11 cellular contexts compared by ENCODE assay signal in genomic region chr11:128518493-128519207, GRCh38.
DNase-seq lines count a peak whose midpoint lies in the region; TF ChIP-seq lines count a peak whose summit lies in the region.
"Had no signal": no experiment of that assay in that cellular context is flagged by ENCODE, and none has a peak within 500 bp of the region (broad histone marks: within the 10 kb centered on the region; RNA-seq: fewer than 3 reads in every experiment).

No MANE protein-coding gene starts in this region.

- no peak overlapping the region for H2BK20ac ChIP-seq in H9 (ENCODE audit: low read depth, low read length, poor library complexity, severe bottlenecking)

- H3K27ac ChIP-seq in PC-9: no peak overlapping the region
- H3K27ac ChIP-seq in esophagus (ENCODE audit: low read depth in 2 of 2, low read length in 1 of 2): peak overlapping the region; percentile 30 to 34
- peak overlapping the region; percentile 42 for H3K27ac ChIP-seq in skeletal muscle tissue (ENCODE audit: low read depth, low read length)
- no peak overlapping the region for H3K27ac ChIP-seq in H9 (ENCODE audit: insufficient read length, low read depth, low read length)
- H3K27ac ChIP-seq: 22Rv1 had no signal

- no peak overlapping the region for H3K18ac ChIP-seq in H9 (ENCODE audit: insufficient read length, low read depth, low read length)

- H2AFZ ChIP-seq in PC-9 (no peak overlapping the region), H9 (ENCODE audit: low read length) (no peak overlapping the region)

- DNase-seq in DMS53 (lab: John Stamatoyannopoulos, UW) (peak; percentile 15), DMS53 treated with DMSO at 0.1 percent for 48 hours (lab: John Stamatoyannopoulos, UW; ENCODE audit: unreplicated experiment) (no peak), PC-9 (no peak), middle frontal gyrus (ENCODE audit: extremely low spot score, low spot score) (no peak), H9 (no peak)
- DNase-seq in activated CD8-positive, alpha-beta memory T cell treated with anti-CD3 and anti-CD28 coated beads, Interleukin-2, amount 50 U/mL, for 4 hours: no peak
- DNase-seq: effector CD4-positive, alpha-beta T cell; stimulated activated CD4-positive, alpha-beta T cell treated with anti-CD3 and anti-CD28 coated beads, Interleukin-2, amount 100 ng/mL, for 24 hours had no signal

- BruUV-seq in PC-9 (replicated peaks; lab: Mats Ljungman, UMichigan): no TSS peak

- H4K5ac ChIP-seq in H9 (ENCODE audit: insufficient read length, low read depth, low read length): no peak overlapping the region

- H3K9me3 Mint-ChIP-seq in H9: no peaks in the 10 kb centered on the region

- H3K4me1 Mint-ChIP-seq in H9: peaks cover 41 to 45% of the 10 kb centered on the region in 2 experiments

- H3K4me3 ChIP-seq in PC-9 (no peak overlapping the region), esophagus (ENCODE audit: low read depth in 1 of 2, low read length in 2 of 2) (peak overlapping the region; percentile 21 to 42), skeletal muscle tissue (ENCODE audit: low read length in 3 of 3) (peak overlapping the region; percentile 15 to 84 (median 41))

- no peaks in the 10 kb centered on the region for H3K36me3 Mint-ChIP-seq in H9 (ENCODE audit: insufficient read depth in 1 of 3, low read depth in 3 of 3)

- no peak overlapping the region for H3K27ac Mint-ChIP-seq in H9

- 54 to 57% methylated on average over 7 of the region's 7 CpGs for WGBS in esophagus, 2 donors
- no CpG with 5 or more reads among the region's 7 CpGs for WGBS in H9 (ENCODE audit: extremely low coverage, insufficient read length, low lambda C conversion rate)

- POLR2A ChIA-PET in PC-9 (lab: Charles Lee; ENCODE audit: unreplicated experiment): interaction anchor here (0.6 kb wide), 1 partner anchor 167 kb away, joined by 18 read pairs; no protein-coding TSS in a partner anchor

- H4K8ac ChIP-seq in H9 (replicated peaks; ENCODE audit: insufficient read length, low read depth, low read length): no peak overlapping the region

- H3K27me3 ChIP-seq in PC-9 (ENCODE audit: insufficient read depth, low read depth): no peaks in the 10 kb centered on the region
- no peaks in the 10 kb centered on the region for H3K27me3 ChIP-seq in esophagus (ENCODE audit: control insufficient read depth in 1 of 2, insufficient read depth in 2 of 2, low read length in 2 of 2)
- no peaks in the 10 kb centered on the region for H3K27me3 ChIP-seq in skeletal muscle tissue (ENCODE audit: control insufficient read depth in 3 of 3, insufficient read depth in 3 of 3, low read length in 3 of 3)
- peaks cover 3% of the 10 kb centered on the region; the same call in 1 of the 2 replicates for H3K27me3 ChIP-seq in H9 (ENCODE audit: insufficient read depth, low read length)

- H3K4me1 ChIP-seq in PC-9 (replicated peaks; ENCODE audit: insufficient read depth): peaks cover 47% of the 10 kb centered on the region
- H3K4me1 ChIP-seq in esophagus (ENCODE audit: control insufficient read depth in 2 of 2, insufficient read depth in 2 of 2, low read length in 1 of 2): no peaks in the 10 kb centered on the region
- H3K4me1 ChIP-seq in skeletal muscle tissue (ENCODE audit: control insufficient read depth in 3 of 3, insufficient read depth in 3 of 3, low read length in 3 of 3): peaks cover 19 to 41% (median 19%) of the 10 kb centered on the region in 3 donors
- H3K4me1 ChIP-seq in H9 (ENCODE audit: insufficient read depth, low read length): peaks cover 6% of the 10 kb centered on the region; the same call in 1 of the 2 replicates

- H3K9me3 ChIP-seq in PC-9 (ENCODE audit: insufficient read depth, low read depth) (no peaks in the 10 kb centered on the region), esophagus (ENCODE audit: control insufficient read depth in 2 of 2, insufficient read depth in 1 of 2, low read depth in 1 of 2, low read length in 1 of 2) (no peaks in the 10 kb centered on the region), skeletal muscle tissue (ENCODE audit: control insufficient read depth in 3 of 3, low read length in 3 of 3) (no peaks in the 10 kb centered on the region), H9 (ENCODE audit: control insufficient read depth, low read depth, low read length) (no peaks in the 10 kb centered on the region)

- H3K36me3 ChIP-seq in PC-9 (ENCODE audit: low read depth): no peaks in the 10 kb centered on the region
- H3K36me3 ChIP-seq in esophagus (ENCODE audit: control insufficient read depth in 2 of 2, insufficient read depth in 2 of 2, low read length in 1 of 2): no peaks in the 10 kb centered on the region
- no peaks in the 10 kb centered on the region for H3K36me3 ChIP-seq in skeletal muscle tissue (ENCODE audit: control insufficient read depth in 3 of 3, insufficient read depth in 3 of 3, low read length in 3 of 3)

- H3K14ac ChIP-seq in H9 (ENCODE audit: insufficient read depth, low read length): no peak overlapping the region

- H2BK5ac ChIP-seq in H9 (ENCODE audit: insufficient read length, low read length): no peak overlapping the region

- H2BK15ac ChIP-seq in H9 (ENCODE audit: low read depth, low read length): no peak overlapping the region

- intact Hi-C loops in PC-9 (cut with micrococcal nuclease; ENCODE audit: unreplicated experiment): no loop called here

- H3K4me2 ChIP-seq in PC-9 (peak overlapping the region; percentile 86), H9 (ENCODE audit: insufficient read depth, insufficient read length, low read length) (no peak overlapping the region)

- H2AK5ac ChIP-seq in H9 (ENCODE audit: insufficient read length, low read length): no peak overlapping the region

- no peak overlapping the region for H2BK120ac ChIP-seq in H9 (ENCODE audit: low read depth, low read length, poor library complexity, severe bottlenecking)

- no peak overlapping the region for H3T11ph ChIP-seq in H9 (ENCODE audit: low read length)

- H3F3A ChIP-seq in PC-9 (ENCODE audit: insufficient read depth, low read depth): peaks cover 8% of the 10 kb centered on the region

- H4K20me1 ChIP-seq in PC-9 (ENCODE audit: insufficient read depth): no peaks in the 10 kb centered on the region; the same call in 1 of the 2 replicates
- no peaks in the 10 kb centered on the region for H4K20me1 ChIP-seq in H9 (ENCODE audit: control insufficient read depth, insufficient read depth, insufficient read length)

- H3K56ac ChIP-seq in H9 (ENCODE audit: insufficient read length, low read depth, low read length): no peak overlapping the region

- CTCF ChIA-PET in PC-9 (lab: Charles Lee): interaction anchor here (0.6 kb wide), 1 partner anchor 317 kb away, joined by 3 read pairs; no protein-coding TSS in a partner anchor

- H3K9me2 ChIP-seq in PC-9 (ENCODE audit: insufficient read depth): no peaks in the 10 kb centered on the region

- TF ChIP-seq CTCF in PC-9 (conservative IDR thresholded peaks at IDR 0.05) (no peak), H9 (conservative IDR thresholded peaks at IDR 0.05) (no peak)

- H3K79me2 ChIP-seq in PC-9 (ENCODE audit: low read depth): peaks cover 79% of the 10 kb centered on the region
- peaks cover 2% of the 10 kb centered on the region; the same call in 1 of the 2 replicates for H3K79me2 ChIP-seq in H9 (ENCODE audit: insufficient read depth, low read length)

- no peak overlapping the region for H3K23ac ChIP-seq in H9 (ENCODE audit: insufficient read length, low read depth, low read length)

- H3K27me3 Mint-ChIP-seq in H9 (ENCODE audit: low read depth): peaks cover 18% of the 10 kb centered on the region

- H3K4ac ChIP-seq in H9 (ENCODE audit: low read depth, low read length): no peak overlapping the region

- H4K91ac ChIP-seq in H9 (ENCODE audit: insufficient read length, low read depth, low read length): no peak overlapping the region

- peak overlapping the region; percentile 33 to 65 (median 35) for H3K9ac ChIP-seq in skeletal muscle tissue (ENCODE audit: low read depth in 1 of 3, low read length in 3 of 3)
- no peak overlapping the region for H3K9ac ChIP-seq in H9 (ENCODE audit: extremely low read depth, insufficient read length, low read length)

- H2BK12ac ChIP-seq in H9 (ENCODE audit: insufficient read length, low read depth, low read length): no peak overlapping the region

- no peak overlapping the region for H3K4me3 Mint-ChIP-seq in H9

- peaks cover 4% of the 10 kb centered on the region for H3K79me1 ChIP-seq in H9 (ENCODE audit: insufficient read depth, low read depth, low read length, poor library complexity, severe bottlenecking)

- H3K23me2 ChIP-seq in H9 (ENCODE audit: insufficient read length, low read depth, low read length, poor library complexity, severe bottlenecking): peaks cover 9% of the 10 kb centered on the region

Comparison
In these comparisons a context has a peak if more than half of its experiments do, and no peak if none do; other contexts are left out.
1. H3K27ac ChIP-seq: peak in esophagus (2 of 2) and skeletal muscle tissue (single experiment); none in PC-9 (single experiment) and H9 (single experiment).